ENCODE assay signal across 24 cellular contexts in the genomic region with DNA sequence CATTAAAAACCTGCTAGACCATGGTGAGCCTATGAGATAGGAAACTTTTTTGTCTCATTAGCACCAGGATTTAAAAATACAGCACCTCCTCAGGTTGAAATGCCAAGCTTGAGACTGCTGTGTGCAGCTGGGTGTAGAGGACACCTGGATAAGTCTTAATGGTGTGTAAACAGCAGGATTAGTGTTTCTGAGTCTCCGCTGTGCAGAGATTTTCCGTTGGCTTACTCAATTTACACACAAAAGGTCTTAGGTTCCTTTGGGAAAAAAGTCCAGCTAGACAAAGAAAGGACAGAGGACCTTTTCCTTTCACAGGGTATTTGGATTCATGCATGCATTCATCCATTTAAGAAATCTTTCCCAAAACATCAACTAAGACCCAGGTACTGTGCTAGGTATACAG.
A peak's percentile ranks its signal among the peaks of the same experiment; 100 is the strongest.
DNase-seq lines count a peak whose midpoint lies in the region; ATAC-seq and TF ChIP-seq lines count a peak whose summit lies in the region.
"Had no signal": no experiment of that assay in that cellular context is flagged by ENCODE, and none has a peak within 500 bp of the region (broad histone marks: within the 10 kb centered on the region; RNA-seq: fewer than 3 reads in every experiment).

No MANE protein-coding gene starts in this region.

- H3K4me1 ChIP-seq in DOHH2 (ENCODE audit: control insufficient read depth, low read length) (peaks cover 28% of the 10 kb centered on the region), OCI-LY7 (ENCODE audit: insufficient read depth, low read length, poor library complexity, severe bottlenecking) (peaks cover 29% of the 10 kb centered on the region)
- H3K4me1 ChIP-seq: BLaER1 treated with 17β-estradiol and CSF1 and Interleukin-3, amounts not matched to agents 10 nM and 100 nM; Peyer's patch; psoas muscle; SJSA1; tibial artery had no signal

- H3K9me2 ChIP-seq in DOHH2 (replicated peaks; ENCODE audit: control insufficient read depth, low read length) (no peaks in the 10 kb centered on the region), OCI-LY7 (ENCODE audit: insufficient read depth, low read length) (no peaks in the 10 kb centered on the region)

- no peaks in the 10 kb centered on the region for H3K9me3 ChIP-seq in DOHH2 (ENCODE audit: control insufficient read depth, insufficient read depth, low read length)
- H3K9me3 ChIP-seq in OCI-LY7 (ENCODE audit: low read length) = no peaks in the 10 kb centered on the region
- H3K9me3 ChIP-seq: BLaER1 treated with 17β-estradiol and CSF1 and Interleukin-3, amounts not matched to agents 10 nM and 100 nM; Peyer's patch; psoas muscle; SJSA1; tibial artery had no signal

- peak; percentile 12 for DNase-seq in COLO668 (lab: John Stamatoyannopoulos, UW; ENCODE audit: unreplicated experiment)
- DNase-seq in NCI-H2107 treated with DMSO at 0.1 percent for 48 hours (lab: John Stamatoyannopoulos, UW; ENCODE audit: unreplicated experiment) = peak; percentile 51
- DNase-seq in OCI-LY7 (ENCODE audit: low spot score) = peak; percentile 52
- no peak for DNase-seq in foreskin melanocyte
- no peak for DNase-seq in T1000 (lab: John Stamatoyannopoulos, UW)
- no peak for DNase-seq in occipital lobe (lab: John Stamatoyannopoulos, UW)
- DNase-seq: activated CD4-positive, alpha-beta T cell treated with anti-CD3 and anti-CD28 coated beads for 36 hours; activated gamma-delta T cell; cerebellar nuclear complex; dorsolateral prefrontal cortex; IMR-90; kidney glomerular epithelial cell; mammary epithelial cell; NCI-H1694 treated with DMSO at 0.1 percent for 48 hours; Peyer's patch; psoas muscle; stimulated activated CD4-positive, alpha-beta T cell treated with anti-CD3 and anti-CD28 coated beads, Interleukin-15, amount 100 ng/mL, for 24 hours; stimulated activated naive CD8-positive, alpha-beta T cell treated with anti-CD3 and anti-CD28 coated beads, Interleukin-15, amount 100 ng/mL, for 72 hours; T-helper 1 cell; tibial artery had no signal

- BruUV-seq in OCI-LY7 (replicated peaks; lab: Mats Ljungman, UMichigan) = no TSS peak

- no peaks in the 10 kb centered on the region for H3K27me3 ChIP-seq in DOHH2 (ENCODE audit: control insufficient read depth, low read length)
- H3K27me3 ChIP-seq: BLaER1 treated with 17β-estradiol and CSF1 and Interleukin-3, amounts not matched to agents 10 nM and 100 nM; dorsolateral prefrontal cortex; Peyer's patch; SJSA1; tibial artery had no signal

- H3K4me2 ChIP-seq in DOHH2 (ENCODE audit: low read length) (peak overlapping the region; percentile 61), OCI-LY7 (ENCODE audit: low read length) (peak overlapping the region; percentile 56)
- H3K4me2 ChIP-seq: BLaER1 treated with 17β-estradiol and CSF1 and Interleukin-3, amounts not matched to agents 10 nM and 100 nM had no signal

- intact Hi-C loops in OCI-LY7 (cut with micrococcal nuclease; ENCODE audit: unreplicated experiment) = no loop called here

- H3K36me3 ChIP-seq in DOHH2 (ENCODE audit: control insufficient read depth, low read length) (no peaks in the 10 kb centered on the region), OCI-LY7 (ENCODE audit: insufficient read depth, low read length) (no peaks in the 10 kb centered on the region)
- H3K36me3 ChIP-seq: BLaER1 treated with 17β-estradiol and CSF1 and Interleukin-3, amounts not matched to agents 10 nM and 100 nM; Peyer's patch; SJSA1; tibial artery had no signal

- ATAC-seq in GM21723 (IDR thresholded peaks at IDR 0.05; ENCODE audit: unreplicated experiment) = no peak
- ATAC-seq: activated CD4-positive, alpha-beta T cell treated with anti-CD3 and anti-CD28 coated beads for 36 hours; psoas muscle; stimulated activated naive CD8-positive, alpha-beta T cell treated with anti-CD3 and anti-CD28 coated beads, Interleukin-15, amount 100 ng/mL, for 72 hours had no signal

- CTCF ChIA-PET in OCI-LY7 (lab: Charles Lee; ENCODE audit: unreplicated experiment) = no interaction called here

- H4K20me1 ChIP-seq in DOHH2 (ENCODE audit: control insufficient read depth, insufficient read depth, low read depth, low read length) = no peaks in the 10 kb centered on the region
- H4K20me1 ChIP-seq in OCI-LY7 (ENCODE audit: insufficient read depth, low read length) = no peaks in the 10 kb centered on the region
- H4K20me1 ChIP-seq: BLaER1 treated with 17β-estradiol and CSF1 and Interleukin-3, amounts not matched to agents 10 nM and 100 nM had no signal

- no peaks in the 10 kb centered on the region for H3F3A ChIP-seq in DOHH2 (ENCODE audit: control insufficient read depth, insufficient read depth)

- TF ChIP-seq CTCF in DOHH2 (IDR thresholded peaks at IDR 0.05; ENCODE audit: low read depth, low read length, poor library complexity, severe bottlenecking) (no peak), OCI-LY7 (conservative IDR thresholded peaks at IDR 0.05; ENCODE audit: low read length) (no peak)

- POLR2A ChIA-PET in OCI-LY7 (lab: Charles Lee) = interaction anchor here (1.5 to 1.6 kb wide), 2 partner anchors 9 to 15 kb away, joined by 4 to 6 read pairs; no protein-coding TSS in a partner anchor

- H3K27ac ChIP-seq in DOHH2 (ENCODE audit: low read depth, low read length) = peak overlapping the region; percentile 38
- H3K27ac ChIP-seq in OCI-LY7 (ENCODE audit: low read depth, low read length, poor library complexity, severe bottlenecking) = peak overlapping the region; percentile 28
- H3K27ac ChIP-seq: BLaER1 treated with 17β-estradiol and CSF1 and Interleukin-3, amounts not matched to agents 10 nM and 100 nM; Peyer's patch; psoas muscle; SJSA1; tibial artery had no signal

- H3K4me3 ChIP-seq in DOHH2 (ENCODE audit: low read length) = peak overlapping the region; percentile 13
- H3K4me3 ChIP-seq in OCI-LY7 (ENCODE audit: low read depth, low read length, poor library complexity, severe bottlenecking) = no peak overlapping the region
- H3K4me3 ChIP-seq: BLaER1 treated with 17β-estradiol and CSF1 and Interleukin-3, amounts not matched to agents 10 nM and 100 nM; dorsolateral prefrontal cortex; Peyer's patch; psoas muscle; SJSA1; tibial artery had no signal

- H3K79me2 ChIP-seq in DOHH2 (ENCODE audit: control insufficient read depth, low read length) = no peaks in the 10 kb centered on the region
- H3K79me2 ChIP-seq in OCI-LY7 (ENCODE audit: insufficient read depth, low read depth, low read length) = no peaks in the 10 kb centered on the region

- H2AFZ ChIP-seq in OCI-LY7 (ENCODE audit: low read length) = peak overlapping the region; percentile 71

Comparison
In these comparisons a context has a peak if more than half of its experiments do, and no peak if none do; other contexts are left out.
1. DNase-seq: peak in COLO668 (single experiment), NCI-H2107 treated with DMSO at 0.1 percent for 48 hours (single experiment) and OCI-LY7 (single experiment); none in foreskin melanocyte (single experiment), T1000 (single experiment) and occipital lobe (single experiment).